Comparison of ENCODE assay signal across 16 cellular contexts in genomic region chr14:62097072-62097471, GRCh38.
"Had no signal": no experiment of that assay in that cellular context is flagged by ENCODE, and none has a peak within 500 bp of the region (broad histone marks: within the 10 kb centered on the region; RNA-seq: fewer than 3 reads in every experiment).

No MANE protein-coding gene starts in this region.

- H3K36me3 ChIP-seq: cardiac muscle cell, colonic mucosa, gastroesophageal sphincter, pancreas, tibial artery, uterus had no signal

- H3K4me3 Mint-ChIP-seq: activated CD4-positive, alpha-beta T cell treated with anti-CD3 and anti-CD28 coated beads, Interleukin-2, amount 10 ng/mL, durations not matched to agents 7 days and 5 days; activated naive CD8-positive, alpha-beta T cell treated with anti-CD3 and anti-CD28 coated beads, Interleukin-2, amount 50 U/mL, for 24 hours had no signal

- H3K4me1 Mint-ChIP-seq: activated CD4-positive, alpha-beta T cell treated with anti-CD3 and anti-CD28 coated beads, Interleukin-2, amount 10 ng/mL, durations not matched to agents 7 days and 5 days had no signal

- DNase-seq: activated CD4-positive, alpha-beta T cell treated with anti-CD3 and anti-CD28 coated beads, Interleukin-2, amount 10 ng/mL, durations not matched to agents 7 days and 5 days; activated CD4-positive, CD25-positive, alpha-beta regulatory T cell; activated CD8-positive, alpha-beta memory T cell treated with anti-CD3 and anti-CD28 coated beads for 24 hours; activated naive CD4-positive, alpha-beta T cell treated with Interleukin-2 at 50 U/mL for 16 hours; activated naive CD8-positive, alpha-beta T cell treated with anti-CD3 and anti-CD28 coated beads, Interleukin-2, amount 50 U/mL, for 24 hours; colonic mucosa; effector CD8-positive, alpha-beta T cell; kidney; left ventricle myocardium superior; pancreas; small intestine; tibial artery; uterus had no signal

- H3K9me3 ChIP-seq: colonic mucosa, gastroesophageal sphincter, pancreas, tibial artery, uterus had no signal

- H3K27ac Mint-ChIP-seq: activated CD4-positive, alpha-beta T cell treated with anti-CD3 and anti-CD28 coated beads, Interleukin-2, amount 10 ng/mL, durations not matched to agents 7 days and 5 days; activated naive CD8-positive, alpha-beta T cell treated with anti-CD3 and anti-CD28 coated beads, Interleukin-2, amount 50 U/mL, for 24 hours had no signal

- H3K4me1 ChIP-seq: colonic mucosa, gastroesophageal sphincter, pancreas, tibial artery, uterus had no signal

- H3K9me3 Mint-ChIP-seq: activated CD4-positive, alpha-beta T cell treated with anti-CD3 and anti-CD28 coated beads, Interleukin-2, amount 10 ng/mL, durations not matched to agents 7 days and 5 days; activated naive CD8-positive, alpha-beta T cell treated with anti-CD3 and anti-CD28 coated beads, Interleukin-2, amount 50 U/mL, for 24 hours had no signal

- ATAC-seq: activated naive CD8-positive, alpha-beta T cell treated with anti-CD3 and anti-CD28 coated beads, Interleukin-2, amount 50 U/mL, for 24 hours; gastroesophageal sphincter; left ventricle myocardium superior; pancreas had no signal

- H3K4me3 ChIP-seq: cardiac muscle cell, colonic mucosa, gastroesophageal sphincter, pancreas, tibial artery, uterus had no signal

- H3K27me3 ChIP-seq: cardiac muscle cell, colonic mucosa, gastroesophageal sphincter, pancreas, tibial artery, uterus had no signal

- H3K27ac ChIP-seq: cardiac muscle cell, colonic mucosa, epithelial cell of prostate, gastroesophageal sphincter, pancreas, tibial artery, uterus had no signal
